In genomic region chr1:59151860-59152259, GRCh38 we compare ENCODE assay signal across 12 cellular contexts.
DNase-seq lines count a peak whose midpoint lies in the region; ATAC-seq and TF ChIP-seq lines count a peak whose summit lies in the region.
"Had no signal": no experiment of that assay in that cellular context is flagged by ENCODE, and none has a peak within 500 bp of the region (broad histone marks: within the 10 kb centered on the region; RNA-seq: fewer than 3 reads in every experiment).

No MANE protein-coding gene starts in this region.

- peak overlapping the region in 3 of 5 experiments; percentile 49 to 95 (median 63) for H3K27ac Mint-ChIP-seq in brain
- H3K27ac Mint-ChIP-seq: activated CD4-positive, alpha-beta memory T cell treated with anti-CD3 and anti-CD28 coated beads for 36 hours had no signal

- POLR2A ChIA-PET in HCT116 (lab: Charles Lee): no interaction called here

- CTCF ChIA-PET in HCT116 (lab: Charles Lee): no interaction called here

- RAD21 ChIA-PET in HCT116 (lab: Charles Lee; ENCODE audit: low non-redundant PET in 1 of 2, low total read pairs in 2 of 2, uncharacterized antibody in 2 of 2, unreplicated experiment in 2 of 2): no interaction called here

- no peaks in the 10 kb centered on the region for H3K9me3 ChIP-seq in HCT116 (ENCODE audit: control insufficient read depth in 1 of 2, insufficient read depth in 1 of 2, low read depth in 1 of 2, low read length in 2 of 2)
- H3K9me3 ChIP-seq in lower lobe of right lung: no peaks in the 10 kb centered on the region
- no peaks in the 10 kb centered on the region for H3K9me3 ChIP-seq in stomach smooth muscle (ENCODE audit: control insufficient read depth in 2 of 2, low read length in 2 of 2)
- H3K9me3 ChIP-seq in Karpas-422 (ENCODE audit: low read length): no peaks in the 10 kb centered on the region

- intact Hi-C loops in HCT116 (cut with micrococcal nuclease) (loop anchor here (2.0 to 10.0 kb wide), 2 partner anchors 143 to 367 kb away; partner anchors contain the start of genes FGGY and JUN), lower lobe of right lung (cut with DNase I) (no loop called here)

- peak overlapping the region; percentile 74 for H3K4me2 ChIP-seq in HCT116 (ENCODE audit: low read length)
- H3K4me2 ChIP-seq in Karpas-422 (ENCODE audit: low read depth, low read length, poor library complexity, severe bottlenecking): no peak overlapping the region

- no peak overlapping the region for H3K4me3 Mint-ChIP-seq in brain
- H3K4me3 Mint-ChIP-seq: activated CD4-positive, alpha-beta memory T cell treated with anti-CD3 and anti-CD28 coated beads for 36 hours; dendritic cell treated with granulocyte-macrophage colony-stimulating factor and Interleukin-4, amounts not matched to agents 40 ng/mL and 50 ng/mL, for 4 days had no signal

- H3K4me1 Mint-ChIP-seq in brain: peaks cover 39% of the 10 kb centered on the region

- H3K4me3 ChIP-seq in HCT116 (replicated peaks in 1 of 2; ENCODE audit: low read depth in 1 of 2, low read length in 2 of 2) (no peak overlapping the region), lower lobe of right lung (no peak overlapping the region), stomach smooth muscle (ENCODE audit: low read length in 2 of 2) (no peak overlapping the region), Karpas-422 (ENCODE audit: low read length) (no peak overlapping the region)

- no peaks in the 10 kb centered on the region for H3K9me2 ChIP-seq in HCT116 (ENCODE audit: insufficient read depth)
- no peaks in the 10 kb centered on the region for H3K9me2 ChIP-seq in Karpas-422 (replicated peaks; ENCODE audit: insufficient read depth, low read length)

- H3K36me3 ChIP-seq in HCT116 (ENCODE audit: control insufficient read depth in 1 of 2, insufficient read depth in 2 of 2, low read length in 2 of 2) (no peaks in the 10 kb centered on the region), lower lobe of right lung (no peaks in the 10 kb centered on the region), stomach smooth muscle (ENCODE audit: control insufficient read depth in 2 of 2, insufficient read depth in 2 of 2, low read length in 2 of 2) (no peaks in the 10 kb centered on the region), Karpas-422 (ENCODE audit: insufficient read depth, low read length) (no peaks in the 10 kb centered on the region)

- H4K20me1 ChIP-seq in HCT116 (ENCODE audit: insufficient read depth) (no peaks in the 10 kb centered on the region), Karpas-422 (ENCODE audit: insufficient read depth, low read depth, low read length) (no peaks in the 10 kb centered on the region)

- H3K4me1 ChIP-seq in HCT116 (ENCODE audit: control insufficient read depth in 1 of 2, insufficient read depth in 2 of 2, low read length in 2 of 2): peaks cover 14 to 35% of the 10 kb centered on the region in 2 experiments; a peak in 3 of 4 replicates
- H3K4me1 ChIP-seq in lower lobe of right lung: peaks cover 32% of the 10 kb centered on the region
- H3K4me1 ChIP-seq in stomach smooth muscle (ENCODE audit: control insufficient read depth, insufficient read depth, low read length): peaks cover 22% of the 10 kb centered on the region
- peaks cover 7% of the 10 kb centered on the region for H3K4me1 ChIP-seq in Karpas-422 (ENCODE audit: low read length)

- no peak for TF ChIP-seq RAD21 in HCT116 (IDR thresholded peaks at IDR 0.05; ENCODE audit: low read depth)

- H3K9ac ChIP-seq in HCT116 (ENCODE audit: low read length) (no peak overlapping the region), stomach smooth muscle (ENCODE audit: low read length in 2 of 2) (peak overlapping the region in 1 of 2 donors; percentile 39), Karpas-422 (ENCODE audit: low read length) (no peak overlapping the region)

- TF ChIP-seq POLR2A in HCT116 (IDR thresholded peaks at IDR 0.05; ENCODE audit: borderline replicate concordance, extremely low read depth, insufficient read depth, insufficient read length): no peak

- DNase-seq in HCT116 (ENCODE audit: low read depth, low spot score): no peak
- no peak for DNase-seq in lower lobe of right lung
- DNase-seq in SW480 (ENCODE audit: low spot score): no peak
- DNase-seq in NCI-H446 (lab: John Stamatoyannopoulos, UW): no peak
- no peak for DNase-seq in GM03348 (ENCODE audit: low spot score)
- DNase-seq in Karpas-422: no peak
- DNase-seq: activated CD4-positive, alpha-beta memory T cell treated with anti-CD3 and anti-CD28 coated beads for 36 hours; COR-L47; NCI-H1105 treated with DMSO at 0.1 percent for 48 hours had no signal

- no peak for TF ChIP-seq CTCF in HCT116 (IDR thresholded peaks at IDR 0.05 in 2 of 3, conservative IDR thresholded peaks at IDR 0.05 in 1 of 3; ENCODE audit: borderline replicate concordance in 1 of 3, insufficient read depth in 1 of 3, low read depth in 2 of 3, low read length in 2 of 3)
- TF ChIP-seq CTCF in brain (conservative IDR thresholded peaks at IDR 0.05): no peak
- no peak for TF ChIP-seq CTCF in lower lobe of right lung (IDR thresholded peaks at IDR 0.05)

- no TSS peak for BruUV-seq in HCT116 (replicated peaks; lab: Mats Ljungman, UMichigan)

- H3K27ac ChIP-seq in HCT116 (ENCODE audit: low read depth, low read length) (no peak overlapping the region), lower lobe of right lung (peak overlapping the region; percentile 47), stomach smooth muscle (ENCODE audit: low read length) (peak overlapping the region; percentile 87), Karpas-422 (ENCODE audit: low read length) (no peak overlapping the region)

- ATAC-seq in HCT116: no peak
- no peak for ATAC-seq in lower lobe of right lung

- no peaks in the 10 kb centered on the region for H3K79me2 ChIP-seq in HCT116 (ENCODE audit: insufficient read depth, low read length)
- H3K79me2 ChIP-seq in Karpas-422 (ENCODE audit: low read length): no peaks in the 10 kb centered on the region

- H2AFZ ChIP-seq in HCT116 (ENCODE audit: low read depth, low read length, poor library complexity, severe bottlenecking): no peak overlapping the region
- H2AFZ ChIP-seq in Karpas-422 (ENCODE audit: low read length): no peak overlapping the region

- H3K27me3 ChIP-seq in HCT116 (ENCODE audit: insufficient read depth, low read length): no peaks in the 10 kb centered on the region
- no peaks in the 10 kb centered on the region for H3K27me3 ChIP-seq in lower lobe of right lung (ENCODE audit: low read depth)
- H3K27me3 ChIP-seq in stomach smooth muscle (ENCODE audit: control insufficient read depth in 1 of 2, insufficient read depth in 2 of 2, low read length in 2 of 2): no peaks in the 10 kb centered on the region
- no peaks in the 10 kb centered on the region for H3K27me3 ChIP-seq in Karpas-422 (ENCODE audit: low read length)

- peaks cover 12% of the 10 kb centered on the region for H3K27me3 Mint-ChIP-seq in brain
- H3K27me3 Mint-ChIP-seq: activated CD4-positive, alpha-beta memory T cell treated with anti-CD3 and anti-CD28 coated beads for 36 hours had no signal

- peaks cover 0 to 9% (median under 1%) of the 10 kb centered on the region in 5 experiments for H3K9me3 Mint-ChIP-seq in brain
- H3K9me3 Mint-ChIP-seq: activated CD4-positive, alpha-beta memory T cell treated with anti-CD3 and anti-CD28 coated beads for 36 hours; dendritic cell treated with granulocyte-macrophage colony-stimulating factor and Interleukin-4, amounts not matched to agents 40 ng/mL and 50 ng/mL, for 4 days had no signal

- H3K36me3 Mint-ChIP-seq in brain: no peaks in the 10 kb centered on the region
- H3K36me3 Mint-ChIP-seq: activated CD4-positive, alpha-beta memory T cell treated with anti-CD3 and anti-CD28 coated beads for 36 hours had no signal

TF ChIP-seq in HCT116, 20 proteins besides CTCF, POLR2A, EP300 and RAD21 (continues in another document):
- TF ChIP-seq JUND (IDR thresholded peaks at IDR 0.05) (no peak), SIN3A (IDR thresholded peaks at IDR 0.05; ENCODE audit: low read depth) (no peak), ZBTB33 (IDR thresholded peaks at IDR 0.05; ENCODE audit: extremely low read depth, insufficient replicate concordance, low read length) (no peak), POLR2AphosphoS5 (IDR thresholded peaks at IDR 0.05; ENCODE audit: low read depth, low read length) (no peak), CBX3 (IDR thresholded peaks at IDR 0.05; ENCODE audit: low read depth) (no peak), FOSL1 (IDR thresholded peaks at IDR 0.05; ENCODE audit: low read depth) (no peak), EGR1 (IDR thresholded peaks at IDR 0.05; ENCODE audit: low read depth) (no peak)

Comparison
In these comparisons a context has a peak if more than half of its experiments do, and no peak if none do; other contexts are left out.
1. H3K27ac ChIP-seq: peak in lower lobe of right lung (single experiment) and stomach smooth muscle (single experiment); none in HCT116 (single experiment) and Karpas-422 (single experiment).